ENCODE assay signal across 29 cellular contexts in genomic region chr6:34333858-34334257, GRCh38. TPM values are rescaled to one million over a fixed set of nuclear protein-coding genes. Genes with fewer than 3 reads are reported as not detected.
A peak's percentile ranks its signal among the peaks of the same experiment; 100 is the strongest.
DNase-seq lines count a peak whose midpoint lies in the region; ATAC-seq, FAIRE-seq and TF ChIP-seq lines count a peak whose summit lies in the region.
"Had no signal": no experiment of that assay in that cellular context is flagged by ENCODE, and none has a peak within 500 bp of the region (broad histone marks: within the 10 kb centered on the region; RNA-seq: fewer than 3 reads in every experiment).

No MANE protein-coding gene starts in this region.

- ATAC-seq in activated B cell treated with CpG ODN at 0.5 μM for 24 hours (ENCODE audit: low read depth) (peak; percentile 29), left ventricle myocardium superior (peak; percentile 94), HG02588 (IDR thresholded peaks at IDR 0.05; ENCODE audit: unreplicated experiment) (no peak)
- ATAC-seq: effector memory CD8-positive, alpha-beta T cell; esophagus mucosa had no signal

- peak overlapping the region in 1 of 3 donors; percentile 42 for H3K4me3 ChIP-seq in skeletal muscle tissue (ENCODE audit: low read length in 3 of 3)
- H3K4me3 ChIP-seq: lung, SK-N-MC, testis had no signal

- peak overlapping the region in 1 of 3 donors; percentile 0 for H3K9ac ChIP-seq in skeletal muscle tissue (ENCODE audit: low read depth in 1 of 3, low read length in 3 of 3)

- H3K4me3 Mint-ChIP-seq in activated B cell treated with CpG ODN at 0.5 μM for 24 hours: no peak overlapping the region
- H3K4me3 Mint-ChIP-seq: activated T-cell treated with anti-CD3 and anti-CD28 coated beads, Interleukin-2, amount 50 U/mL, for 24 hours; CD4-positive, alpha-beta T cell; effector memory CD8-positive, alpha-beta T cell; T-helper 1 cell treated with Interleukin-12 subunit alpha and Interleukin-12 subunit beta and Interleukin-4 antibody, amounts not matched to agents 30 μg/mL and 1 μg/mL, for 36 hours had no signal

- FAIRE-seq in GM19239 (lab: Jason Lieb, UNC): peak; percentile 44
- FAIRE-seq: colon, frontal cortex, H54, islet of Langerhans had no signal

- no peak for TF ChIP-seq CTCF in activated B cell treated with CpG ODN at 0.5 μM for 24 hours (IDR thresholded peaks at IDR 0.05)

- peaks cover 16% of the 10 kb centered on the region for H3K36me3 Mint-ChIP-seq in activated B cell treated with CpG ODN at 0.5 μM for 24 hours (ENCODE audit: low read depth)

- peaks cover 59% of the 10 kb centered on the region for H3K4me1 Mint-ChIP-seq in activated B cell treated with CpG ODN at 0.5 μM for 24 hours

- peaks cover 16 to 32% (median 25%) of the 10 kb centered on the region in 3 donors for H3K4me1 ChIP-seq in skeletal muscle tissue (ENCODE audit: control insufficient read depth in 3 of 3, insufficient read depth in 3 of 3, low read length in 3 of 3)
- H3K4me1 ChIP-seq: testis had no signal

- DNase-seq in GM19239 (ENCODE audit: insufficient read length, low spot score) (no peak), activated B cell treated with CpG ODN at 0.5 μM for 24 hours (no peak), left ventricle myocardium superior (peak; percentile 86), A172 (ENCODE audit: low spot score) (no peak), NOMO-1 treated with DMSO at 0.1 percent for 48 hours (lab: John Stamatoyannopoulos, UW; ENCODE audit: unreplicated experiment) (no peak)
- DNase-seq: activated CD4-positive, alpha-beta T cell treated with anti-CD3 and anti-CD28 coated beads for 4 hours; activated naive CD4-positive, alpha-beta T cell; activated T-cell treated with anti-CD3 and anti-CD28 coated beads, Interleukin-2, amount 50 U/mL, for 24 hours; brain microvascular endothelial cell; CD4-positive, alpha-beta T cell; DMS 273 treated with DMSO at 0.1 percent for 48 hours; effector memory CD8-positive, alpha-beta T cell; NCI-H1694 treated with DMSO at 0.1 percent for 48 hours; NCI-H69; retina; RPMI8226; stimulated activated CD4-positive, alpha-beta T cell treated with anti-CD3 and anti-CD28 coated beads, Interleukin-4, amount 100 ng/mL, for 1 hour; stimulated activated naive CD4-positive, alpha-beta T cell treated with Interleukin-2 at 50 U/mL for 16 hours; testis had no signal

- CTCF ChIA-PET in activated B cell treated with CpG ODN at 0.5 μM for 24 hours (lab: Charles Lee): no interaction called here

- H3K27ac ChIP-seq in skeletal muscle tissue (ENCODE audit: low read depth, low read length): peak overlapping the region; percentile 57
- H3K27ac ChIP-seq: brain microvascular endothelial cell, testis had no signal

- no peaks in the 10 kb centered on the region for H3K9me3 Mint-ChIP-seq in activated B cell treated with CpG ODN at 0.5 μM for 24 hours
- H3K9me3 Mint-ChIP-seq: activated T-cell treated with anti-CD3 and anti-CD28 coated beads, Interleukin-2, amount 50 U/mL, for 24 hours; CD4-positive, alpha-beta T cell; effector memory CD8-positive, alpha-beta T cell; T-helper 1 cell treated with Interleukin-12 subunit alpha and Interleukin-12 subunit beta and Interleukin-4 antibody, amounts not matched to agents 30 μg/mL and 1 μg/mL, for 36 hours had no signal

- no peaks in the 10 kb centered on the region for H3K9me3 ChIP-seq in skeletal muscle tissue (ENCODE audit: control insufficient read depth in 3 of 3, low read length in 3 of 3)
- H3K9me3 ChIP-seq: testis had no signal

- no peaks in the 10 kb centered on the region for H3K36me3 ChIP-seq in skeletal muscle tissue (ENCODE audit: control insufficient read depth in 3 of 3, insufficient read depth in 3 of 3, low read length in 3 of 3)
- H3K36me3 ChIP-seq: brain microvascular endothelial cell had no signal

- H3K27me3 ChIP-seq in skeletal muscle tissue (ENCODE audit: control insufficient read depth in 3 of 3, insufficient read depth in 3 of 3, low read length in 3 of 3): no peaks in the 10 kb centered on the region
- H3K27me3 ChIP-seq: brain microvascular endothelial cell, testis had no signal

- intact Hi-C loops in activated B cell treated with CpG ODN at 0.5 μM for 24 hours (cut with micrococcal nuclease) (loop anchor here (2.0 to 5.0 kb wide), 4 partner anchors 13 to 58 kb away; partner anchors contain the start of gene NUDT3), left ventricle myocardium superior (cut with micrococcal nuclease) (no loop called here)

- H3K27ac Mint-ChIP-seq in activated B cell treated with CpG ODN at 0.5 μM for 24 hours: peak overlapping the region; percentile 51
- H3K27ac Mint-ChIP-seq: activated T-cell treated with anti-CD3 and anti-CD28 coated beads, Interleukin-2, amount 50 U/mL, for 24 hours; CD4-positive, alpha-beta T cell; T-helper 1 cell treated with Interleukin-12 subunit alpha and Interleukin-12 subunit beta and Interleukin-4 antibody, amounts not matched to agents 30 μg/mL and 1 μg/mL, for 36 hours had no signal

- POLR2A ChIA-PET in activated B cell treated with CpG ODN at 0.5 μM for 24 hours (lab: Charles Lee): interaction anchor here (0.6 kb wide), 1 partner anchor 22 kb away, joined by 5 read pairs; no protein-coding TSS in a partner anchor

- no peaks in the 10 kb centered on the region for H3K27me3 Mint-ChIP-seq in activated B cell treated with CpG ODN at 0.5 μM for 24 hours
- H3K27me3 Mint-ChIP-seq: activated T-cell treated with anti-CD3 and anti-CD28 coated beads, Interleukin-2, amount 50 U/mL, for 24 hours; CD4-positive, alpha-beta T cell; effector memory CD8-positive, alpha-beta T cell had no signal

RNA-seq across cellular contexts. Expression of gene NUDT3, which starts 58.6 kb away (rescaled TPM):
- total RNA-seq in activated B cell treated with CpG ODN at 0.5 μM for 24 hours: 24.1 and 27.0 TPM in 2 replicates
- 59.3 TPM for total RNA-seq in left ventricle myocardium superior
- total RNA-seq in skeletal muscle tissue: 28.7 TPM
- 12.8 and 13.1 TPM in 2 replicates for total RNA-seq in A172 (2014; rRNA removed; shearing (Covaris generic))
